Comparison of ENCODE assay signal across 14 cellular contexts in genomic region chr2:54617409-54617808, GRCh38.
"Had no signal": no experiment of that assay in that cellular context is flagged by ENCODE, and none has a peak within 500 bp of the region (broad histone marks: within the 10 kb centered on the region; RNA-seq: fewer than 3 reads in every experiment).

No MANE protein-coding gene starts in this region.

- H3K9me3 Mint-ChIP-seq: activated CD4-positive, alpha-beta T cell treated with anti-CD3 and anti-CD28 coated beads, Interleukin-2, amount 10 ng/mL, durations not matched to agents 24 days and 14 days; activated naive CD4-positive, alpha-beta T cell treated with anti-CD3 and anti-CD28 coated beads, Interleukin-2, amount 50 U/mL, for 24 hours; endodermal cell; mesothelial cell of epicardium; naive B cell; stimulated activated naive B cell treated with anti-CD40 and anti-IgM and Interleukin-4, amounts not matched to agents 10 μg/mL and 1 μg/mL and 100 μg/mL, for 72 hours had no signal

- H3K27me3 Mint-ChIP-seq: activated CD4-positive, alpha-beta T cell treated with anti-CD3 and anti-CD28 coated beads, Interleukin-2, amount 10 ng/mL, durations not matched to agents 24 days and 14 days; activated naive CD4-positive, alpha-beta T cell treated with anti-CD3 and anti-CD28 coated beads, Interleukin-2, amount 50 U/mL, for 24 hours; naive B cell; stimulated activated naive B cell treated with anti-CD40 and anti-IgM and Interleukin-4, amounts not matched to agents 10 μg/mL and 1 μg/mL and 100 μg/mL, for 72 hours had no signal

- H3K4me3 Mint-ChIP-seq: activated CD4-positive, alpha-beta T cell treated with anti-CD3 and anti-CD28 coated beads, Interleukin-2, amount 10 ng/mL, durations not matched to agents 24 days and 14 days; activated naive CD4-positive, alpha-beta T cell treated with anti-CD3 and anti-CD28 coated beads, Interleukin-2, amount 50 U/mL, for 24 hours; endodermal cell; mesothelial cell of epicardium; naive B cell had no signal

- H3K27ac Mint-ChIP-seq: endodermal cell had no signal

- H3K27me3 ChIP-seq: testis had no signal

- DNase-seq: activated CD4-positive, alpha-beta T cell treated with anti-CD3 and anti-CD28 coated beads, Interleukin-2, amount 10 ng/mL, durations not matched to agents 24 days and 14 days; endodermal cell; foreskin fibroblast; lower lobe of right lung; naive B cell; right cardiac atrium; stimulated activated CD4-positive, alpha-beta T cell treated with anti-CD3 and anti-CD28 coated beads, Interleukin-1b, Interleukin-23, amount 100 ng/mL, for 48 hours; stimulated activated naive B cell treated with anti-CD40 and anti-IgM and Interleukin-4, amounts not matched to agents 10 μg/mL and 1 μg/mL and 100 μg/mL, for 72 hours; T-helper 1 cell; testis had no signal

- H3K27ac ChIP-seq: SK-N-MC had no signal

- ATAC-seq: esophagus mucosa; lower lobe of right lung; right cardiac atrium; stimulated activated naive B cell treated with anti-CD40 and anti-IgM and Interleukin-4, amounts not matched to agents 10 μg/mL and 1 μg/mL and 100 μg/mL, for 72 hours had no signal

- H3K4me3 ChIP-seq: lower lobe of right lung, SK-N-MC, testis had no signal

- H3K9me3 ChIP-seq: lower lobe of right lung, testis had no signal
